22 cellular contexts compared by ENCODE assay signal in genomic region chr10:21692909-21693308, GRCh38.
"Had no signal": no experiment of that assay in that cellular context is flagged by ENCODE, and none has a peak within 500 bp of the region (broad histone marks: within the 10 kb centered on the region; RNA-seq: fewer than 3 reads in every experiment).

No MANE protein-coding gene starts in this region.

- H3K36me3 ChIP-seq: adrenal gland, ascending aorta, brain microvascular endothelial cell, sigmoid colon had no signal

- H3K4me1 ChIP-seq: ascending aorta had no signal

- H3K4me3 ChIP-seq: adrenal gland, ascending aorta, sigmoid colon, transverse colon had no signal

- H3K27ac Mint-ChIP-seq: activated naive CD8-positive, alpha-beta T cell; activated T-helper 2 cell treated with anti-CD3 and anti-CD28 coated beads, Interferon-gamma antibody, Interleukin-2, Interleukin-4, amounts not matched to agents 10 μg/mL and 5 μg/mL and 100 μg/mL, durations not matched to agents 14 hours and 24 hours and 36 hours; natural killer cell treated with Interleukin-12 subunit alpha and Interleukin-12 subunit beta and Interleukin-15 and Interleukin-18, amount 100 ng/mL, for 72 hours; stimulated activated naive B cell treated with anti-CD40 and anti-IgM and Interleukin-4, amounts not matched to agents 10 μg/mL and 1 μg/mL and 100 μg/mL, for 72 hours had no signal

- H3K27me3 ChIP-seq: adrenal gland, ascending aorta, brain microvascular endothelial cell, sigmoid colon, transverse colon had no signal

- H3K27me3 Mint-ChIP-seq: activated naive CD8-positive, alpha-beta T cell; central memory CD8-positive, alpha-beta T cell; natural killer cell treated with Interleukin-12 subunit alpha and Interleukin-12 subunit beta and Interleukin-15 and Interleukin-18, amount 100 ng/mL, for 72 hours; stimulated activated naive B cell treated with anti-CD40 and anti-IgM and Interleukin-4, amounts not matched to agents 10 μg/mL and 1 μg/mL and 100 μg/mL, for 72 hours had no signal

- DNase-seq: activated CD4-positive, alpha-beta T cell treated with anti-CD3 and anti-CD28 coated beads, Interleukin-2, amount 50 U/mL, for 48 hours; activated CD8-positive, alpha-beta memory T cell treated with anti-CD3 and anti-CD28 coated beads, Interleukin-2, amount 50 U/mL, for 48 hours; activated naive CD4-positive, alpha-beta T cell; activated T-cell treated with anti-CD3 and anti-CD28 coated beads, Interleukin-2, amount 50 U/mL, for 4 hours; adrenal gland; brain microvascular endothelial cell; effector memory CD4-positive, alpha-beta T cell; left ventricle myocardium superior; sigmoid colon; stimulated activated CD4-positive, alpha-beta T cell treated with anti-CD3 and anti-CD28 coated beads, Interleukin-2, amount 100 ng/mL, for 48 hours; stimulated activated CD8-positive, alpha-beta memory T cell treated with anti-CD3 and anti-CD28 coated beads, Interleukin-4, amount 100 ng/mL, for 48 hours; stimulated activated naive B cell treated with anti-CD40 and anti-IgM and Interleukin-4, amounts not matched to agents 10 μg/mL and 1 μg/mL and 100 μg/mL, for 72 hours; T1000; transverse colon had no signal

- FAIRE-seq: colon, urothelium cell line had no signal

- H3K27ac ChIP-seq: adrenal gland, ascending aorta, brain microvascular endothelial cell, sigmoid colon, transverse colon had no signal

- H3K9me3 ChIP-seq: adrenal gland, ascending aorta, sigmoid colon, transverse colon had no signal

- H3K4me3 Mint-ChIP-seq: activated naive CD8-positive, alpha-beta T cell; activated T-cell treated with anti-CD3 and anti-CD28 coated beads, Interleukin-2, amount 50 U/mL, for 4 hours; central memory CD8-positive, alpha-beta T cell; natural killer cell treated with Interleukin-12 subunit alpha and Interleukin-12 subunit beta and Interleukin-15 and Interleukin-18, amount 100 ng/mL, for 72 hours; stimulated activated naive B cell treated with anti-CD40 and anti-IgM and Interleukin-4, amounts not matched to agents 10 μg/mL and 1 μg/mL and 100 μg/mL, for 72 hours; WTC11 had no signal

- H3K9me3 Mint-ChIP-seq: central memory CD8-positive, alpha-beta T cell; natural killer cell treated with Interleukin-12 subunit alpha and Interleukin-12 subunit beta and Interleukin-15 and Interleukin-18, amount 100 ng/mL, for 72 hours had no signal
